In the genomic region with DNA sequence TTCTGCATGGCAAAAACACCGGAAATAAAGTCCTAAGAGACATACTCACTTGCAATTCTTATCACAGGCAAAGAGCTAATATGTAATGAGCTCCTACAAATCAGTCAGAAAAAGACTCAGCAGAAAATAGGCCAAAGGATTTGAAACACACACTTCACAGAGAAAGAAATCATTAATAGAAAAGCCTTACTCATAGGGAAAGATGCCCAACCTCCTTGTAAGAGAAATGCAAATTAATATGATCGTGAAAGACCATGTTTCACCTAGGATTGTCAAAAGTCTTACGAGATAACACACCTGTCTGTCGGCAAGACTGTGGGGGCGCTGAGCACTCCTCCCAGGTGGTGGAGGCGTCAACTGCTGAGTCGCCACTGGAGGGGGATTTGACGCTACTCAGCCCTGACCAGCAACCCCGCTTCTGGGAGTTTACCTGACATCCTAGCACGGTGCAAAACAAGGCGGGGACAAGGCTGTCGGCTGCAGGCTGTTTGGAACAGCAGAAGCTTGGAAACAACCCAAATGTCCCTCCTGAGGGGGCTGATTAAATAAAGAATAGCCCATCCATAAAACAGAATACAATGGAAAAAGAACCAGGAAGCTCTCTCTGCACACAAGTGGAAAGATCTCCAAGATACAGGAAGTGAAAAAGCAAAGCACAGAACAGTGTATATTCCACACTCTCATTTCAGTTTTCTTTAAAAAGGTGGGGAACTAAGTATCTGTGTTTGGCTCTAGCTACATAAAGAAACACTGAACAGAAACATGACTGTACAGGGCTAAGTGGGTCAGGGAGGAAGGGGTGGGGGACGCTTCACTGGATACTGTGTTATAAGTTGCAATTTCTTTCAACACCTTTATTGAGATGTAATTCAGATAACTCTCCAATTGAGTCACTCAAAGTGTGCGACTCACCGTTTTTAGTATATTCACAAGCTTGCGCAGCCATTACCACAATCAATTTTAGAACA, we compare ENCODE assay signal across 8 cellular contexts. TPM values are rescaled to one million over a fixed set of nuclear protein-coding genes. Genes with fewer than 3 reads are reported as not detected.
DNase-seq lines count a peak whose midpoint lies in the region; ATAC-seq, FAIRE-seq and TF ChIP-seq lines count a peak whose summit lies in the region.

No MANE protein-coding gene starts in this region.

- intact Hi-C loops in kidney (cut with DNase I), result no loop called here

- H3K36me3 ChIP-seq in kidney (ENCODE audit: control insufficient read depth in 1 of 2, insufficient read depth in 2 of 2, low read length in 2 of 2) (peaks cover 3 to 13% of the 10 kb centered on the region in 2 donors), subcutaneous abdominal adipose tissue (ENCODE audit: control insufficient read depth in 5 of 5, insufficient read depth in 5 of 5, low read length in 5 of 5) (peaks cover 0 to 57% (median 44%) of the 10 kb centered on the region in 5 donors)

- H3K27ac ChIP-seq in kidney (ENCODE audit: low read depth in 2 of 2, low read length in 2 of 2) (peak overlapping the region; percentile 40 to 54), subcutaneous abdominal adipose tissue (ENCODE audit: low read depth, low read length) (peak overlapping the region; percentile 82)

- H3K4me1 ChIP-seq in kidney (ENCODE audit: control insufficient read depth in 1 of 2, insufficient read depth in 1 of 2, low read depth in 1 of 2, low read length in 2 of 2), result peaks cover 27 to 37% of the 10 kb centered on the region in 2 donors
- H3K4me1 ChIP-seq in subcutaneous abdominal adipose tissue (ENCODE audit: control insufficient read depth in 5 of 5, insufficient read depth in 5 of 5, low read length in 5 of 5), result peaks cover 22 to 64% (median 60%) of the 10 kb centered on the region in 5 donors

- TF ChIP-seq CTCF in kidney (IDR thresholded peaks at IDR 0.05; ENCODE audit: borderline replicate concordance, extremely low read depth, insufficient read depth), result no peak

- ATAC-seq in HG02852 (IDR thresholded peaks at IDR 0.05; ENCODE audit: unreplicated experiment), result peak; percentile 71

- no peaks in the 10 kb centered on the region for H3K27me3 ChIP-seq in subcutaneous abdominal adipose tissue (ENCODE audit: control insufficient read depth in 5 of 5, insufficient read depth in 4 of 5, low read length in 5 of 5)

- H3K9me3 ChIP-seq in kidney (ENCODE audit: control insufficient read depth in 1 of 2, low read length in 2 of 2) (no peaks in the 10 kb centered on the region), subcutaneous abdominal adipose tissue (ENCODE audit: control insufficient read depth in 5 of 5, low read length in 5 of 5) (no peaks in the 10 kb centered on the region)

- peak; percentile 88 for FAIRE-seq in kidney (lab: Jason Lieb, UNC)

- H3K4me3 ChIP-seq in kidney (ENCODE audit: low read length in 2 of 2) (peak overlapping the region in 1 of 2 donors; percentile 35), subcutaneous abdominal adipose tissue (ENCODE audit: low read depth in 1 of 5, low read length in 5 of 5) (peak overlapping the region in 1 of 5 donors; percentile 30)

- H3K9ac ChIP-seq in kidney (ENCODE audit: low read length in 2 of 2) (peak overlapping the region in 1 of 2 donors; percentile 17), subcutaneous abdominal adipose tissue (ENCODE audit: low read length in 5 of 5) (peak overlapping the region in 2 of 5 donors; percentile 14 to 59)

- peak; percentile 17 for DNase-seq in NK-92 treated with Interleukin-12 subunit alpha and Interleukin-12 subunit beta, amount 100 ng/mL, for 24 hours (lab: John Stamatoyannopoulos, UW)
- DNase-seq in NK-92 (lab: John Stamatoyannopoulos, UW; ENCODE audit: unreplicated experiment) (no peak), NCI-H748 (lab: John Stamatoyannopoulos, UW; ENCODE audit: unreplicated experiment) (peak; percentile 53), astrocyte of the hippocampus (ENCODE audit: low read depth, low spot score) (peak; percentile 39), kidney (no peak), occipital lobe (lab: John Stamatoyannopoulos, UW) (no peak)

RNA-seq across cellular contexts. Expression of a gene that starts 11.5 kb away (rescaled TPM):
- 101 TPM for total RNA-seq in kidney
- 33.6 TPM for polyA plus RNA-seq in kidney (ENCODE audit: insufficient read depth, low read depth, low replicate concordance)
- total RNA-seq in occipital lobe, result 172 TPM

RNA-seq across cellular contexts. Expression of a gene that starts 33.0 kb away (rescaled TPM):
- total RNA-seq in kidney, result 54.1 TPM
- 22.9 TPM for polyA plus RNA-seq in kidney (ENCODE audit: insufficient read depth, low read depth, low replicate concordance)
- total RNA-seq in occipital lobe, result 10.9 TPM

Comparison
In these comparisons a context has a peak if more than half of its experiments do, and no peak if none do; other contexts are left out.
1. DNase-seq: peak in NK-92 treated with Interleukin-12 subunit alpha and Interleukin-12 subunit beta, amount 100 ng/mL, for 24 hours (single experiment), NCI-H748 (single experiment) and astrocyte of the hippocampus (single experiment); none in NK-92 (single experiment), kidney (single experiment) and occipital lobe (single experiment).